Comparison of ENCODE assay signal across 21 cellular contexts in the genomic region with DNA sequence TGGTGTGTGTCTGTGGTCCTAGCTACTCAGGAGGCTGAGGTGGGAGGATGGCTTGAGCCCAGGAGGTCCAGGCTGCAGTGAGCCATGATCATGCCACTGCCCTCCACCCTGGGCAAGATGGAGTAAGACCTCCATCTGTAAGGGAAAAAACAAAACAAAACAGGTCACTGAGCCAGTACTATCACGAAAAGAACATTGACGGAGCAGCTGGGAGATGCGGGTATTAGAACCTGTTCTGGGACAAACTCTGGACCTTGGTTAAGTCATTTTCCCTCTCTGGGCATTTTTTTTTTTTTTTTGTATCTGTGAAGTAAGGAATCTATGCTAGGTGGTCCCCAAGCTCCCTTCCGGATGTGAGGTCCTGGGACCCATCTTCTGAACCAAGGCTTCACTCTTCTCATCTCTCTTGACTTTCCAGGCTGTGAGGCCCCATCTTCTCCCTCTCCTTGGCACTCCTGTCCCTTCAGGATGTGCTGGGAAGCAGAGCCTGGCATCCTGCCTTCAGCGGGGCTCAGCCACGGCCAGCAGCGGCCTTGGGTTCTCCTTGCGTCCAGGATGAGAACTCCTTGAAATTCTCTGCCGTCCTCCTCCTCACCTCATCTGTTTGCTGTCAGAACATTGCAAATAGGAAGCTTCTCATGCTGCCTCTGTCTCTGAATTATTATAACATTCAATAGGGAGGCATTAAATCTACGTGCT.
"Had no signal": no experiment of that assay in that cellular context is flagged by ENCODE, and none has a peak within 500 bp of the region (broad histone marks: within the 10 kb centered on the region; RNA-seq: fewer than 3 reads in every experiment).

No MANE protein-coding gene starts in this region.

- H3K4me2 ChIP-seq: PC-9 had no signal

- H3K27me3 ChIP-seq: body of pancreas, breast epithelium, MG63 had no signal

- H3K36me3 ChIP-seq: breast epithelium, MG63 had no signal

- DNase-seq: activated CD4-positive, alpha-beta T cell treated with anti-CD3 and anti-CD28 coated beads for 36 hours; activated CD4-positive, alpha-beta T cell treated with anti-CD3 and anti-CD28 coated beads, Interleukin-2, amount 10 ng/mL, durations not matched to agents 7 days and 5 days; activated CD4-positive, alpha-beta T cell treated with anti-CD3 and anti-CD28 coated beads, Interleukin-2, amount 50 U/mL, for 48 hours; activated CD8-positive, alpha-beta T cell treated with anti-CD3 and anti-CD28 coated beads, Interleukin-2, amount 10 ng/mL, durations not matched to agents 7 days and 5 days; activated gamma-delta T cell; activated naive CD4-positive, alpha-beta T cell treated with Interleukin-2 at 50 U/mL for 16 hours; activated naive CD8-positive, alpha-beta T cell treated with anti-CD3 and anti-CD28 coated beads, Interleukin-2, amount 10 ng/mL, durations not matched to agents 7 days and 5 days; activated T-cell treated with anti-CD3 and anti-CD28 coated beads, Interleukin-2, amount 50 U/mL, for 24 hours; body of pancreas; Kasumi-1; KG1; MG63; NCI-H1048; NCI-H1105 treated with DMSO at 0.1 percent for 48 hours; NCI-H1694; NCI-H1930; NCI-H2081 treated with DMSO at 0.1 percent for 48 hours; NCI-H524 treated with DMSO at 0.1 percent for 48 hours; PC-9; Right ventricle myocardium superior had no signal

- H2AFZ ChIP-seq: PC-9 had no signal

- H3K4me1 ChIP-seq: body of pancreas, breast epithelium had no signal

- H3K4me3 ChIP-seq: body of pancreas, breast epithelium, MG63, PC-9 had no signal

- H3K9me3 ChIP-seq: body of pancreas, breast epithelium, MG63 had no signal

- H3K27ac ChIP-seq: body of pancreas, breast epithelium, PC-9 had no signal
